26 cellular contexts compared by ENCODE assay signal in the genomic region with DNA sequence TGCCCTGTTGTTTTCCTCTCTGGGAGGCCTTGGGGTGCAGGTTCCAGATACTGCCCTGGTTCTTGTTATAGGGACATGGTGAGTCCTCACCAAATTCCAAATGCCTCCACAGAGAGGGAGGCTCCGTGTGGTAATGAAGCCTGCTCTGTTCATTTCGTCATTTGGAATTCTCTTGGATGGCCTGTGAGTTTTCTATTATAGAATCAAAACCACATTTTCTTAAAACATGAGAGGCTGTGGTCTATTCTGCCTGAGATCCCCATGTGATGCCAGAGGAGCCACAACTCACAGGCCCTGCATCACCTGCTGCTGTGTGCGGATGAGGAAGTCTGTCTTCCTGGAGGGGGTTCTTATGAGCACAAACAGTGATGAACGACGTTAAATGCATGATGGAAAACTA.
DNase-seq lines count a peak whose midpoint lies in the region; ATAC-seq lines count a peak whose summit lies in the region.
"Had no signal": no experiment of that assay in that cellular context is flagged by ENCODE, and none has a peak within 500 bp of the region (broad histone marks: within the 10 kb centered on the region; RNA-seq: fewer than 3 reads in every experiment).

No MANE protein-coding gene starts in this region.

- H3K27ac ChIP-seq in BLaER1, result no peak overlapping the region
- H3K27ac ChIP-seq: C4-2B, PC-9, SJSA1 had no signal

- no peaks in the 10 kb centered on the region for H4K20me1 ChIP-seq in BLaER1

- H3K4me1 ChIP-seq in BLaER1, result peaks cover 22% of the 10 kb centered on the region
- H3K4me1 ChIP-seq: SJSA1 had no signal

- no peaks in the 10 kb centered on the region for H3K27me3 ChIP-seq in BLaER1
- H3K27me3 ChIP-seq: SJSA1 had no signal

- H3K9me3 ChIP-seq in BLaER1, result no peaks in the 10 kb centered on the region
- H3K9me3 ChIP-seq: SJSA1 had no signal

- no peak overlapping the region for H3K4me3 ChIP-seq in BLaER1
- H3K4me3 ChIP-seq: K562, PC-9, SJSA1 had no signal

- peak overlapping the region; percentile 50 for H3K4me2 ChIP-seq in BLaER1
- H3K4me2 ChIP-seq: PC-9 had no signal

- H3K36me3 ChIP-seq in BLaER1, result no peaks in the 10 kb centered on the region
- H3K36me3 ChIP-seq: SJSA1 had no signal

- DNase-seq in Kasumi-1 (lab: John Stamatoyannopoulos, UW) (peak; percentile 9 to 19), fibroblast of peridontal ligament (ENCODE audit: extremely low read depth) (peak; percentile 62), T-helper 9 cell (no peak), cardiac septum (ENCODE audit: low spot score) (no peak), NCI-H2196 treated with DMSO at 0.1 percent for 48 hours (lab: John Stamatoyannopoulos, UW; ENCODE audit: unreplicated experiment) (no peak)
- DNase-seq: AML-193; CD8-positive, alpha-beta memory T cell; DMS 273 treated with DMSO at 0.1 percent for 48 hours; DMS79 treated with DMSO at 0.1 percent for 48 hours; H7; MV-4-11; NCI-H1105; NCI-H1436 treated with DMSO at 0.1 percent for 48 hours; NCI-H187 treated with DMSO at 0.1 percent for 48 hours; NCI-H2107; NCI-H446; NCI-H524 treated with DMSO at 0.1 percent for 48 hours; PC-9; T-cell had no signal

- no peak for ATAC-seq in GM21515 (IDR thresholded peaks at IDR 0.05; ENCODE audit: unreplicated experiment)
- ATAC-seq: HepG2, K562, Right ventricle myocardium inferior, T-cell had no signal

- H3K9ac ChIP-seq in BLaER1, result no peak overlapping the region; the same call in 1 of the 2 replicates

- intact Hi-C loops in cardiac septum (cut with DNase I), result no loop called here

Comparison
In these comparisons a context has a peak if more than half of its experiments do, and no peak if none do; other contexts are left out.
1. DNase-seq: peak in Kasumi-1 (2 of 2) and fibroblast of peridontal ligament (single experiment); none in T-helper 9 cell (single experiment), cardiac septum (single experiment) and NCI-H2196 treated with DMSO at 0.1 percent for 48 hours (single experiment).